Comparison of ENCODE assay signal across 1 cellular context in the genomic region with DNA sequence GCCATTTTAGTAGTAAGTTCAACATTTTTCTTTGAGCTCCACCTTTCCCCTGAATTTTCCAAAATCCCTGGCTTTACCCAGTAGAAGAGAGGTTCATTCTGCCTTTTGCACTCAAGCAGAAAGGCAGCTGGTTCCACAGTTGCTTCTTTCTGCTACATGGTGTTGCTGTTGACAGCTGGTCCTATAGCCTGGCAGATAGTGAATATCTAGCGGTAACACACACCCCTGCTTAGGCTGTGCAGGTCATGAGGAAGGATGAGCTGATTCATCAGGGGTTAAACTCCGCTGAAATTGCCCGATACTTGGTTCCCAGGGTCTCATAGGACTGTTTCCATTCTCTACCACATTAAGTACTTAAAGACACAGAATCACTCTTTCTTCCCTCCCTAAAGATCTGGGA.
TF ChIP-seq lines count a peak whose summit lies in the region.

No MANE protein-coding gene starts in this region.

TF ChIP-seq in H1, 55 proteins besides CTCF, POLR2A, EP300 and RAD21 (continued from another document):
- TF ChIP-seq BCL11A (IDR thresholded peaks at IDR 0.05; ENCODE audit: low read depth in 2 of 2, low read length in 2 of 2) (no peak), EGR1 (IDR thresholded peaks at IDR 0.05; ENCODE audit: borderline replicate concordance, low read depth, low read length) (no peak), RXRA (IDR thresholded peaks at IDR 0.05; ENCODE audit: insufficient read depth, low read depth, low read length) (no peak), RBBP5 (IDR thresholded peaks at IDR 0.05; ENCODE audit: borderline replicate concordance, low read depth, low read length) (no peak)
